Comparison of ENCODE assay signal across 9 cellular contexts in genomic region chr9:86766912-86767311, GRCh38.
DNase-seq lines count a peak whose midpoint lies in the region; ATAC-seq and TF ChIP-seq lines count a peak whose summit lies in the region.
"Had no signal": no experiment of that assay in that cellular context is flagged by ENCODE, and none has a peak within 500 bp of the region (broad histone marks: within the 10 kb centered on the region; RNA-seq: fewer than 3 reads in every experiment).

No MANE protein-coding gene starts in this region.

- H3K9me3 ChIP-seq in MG63 (no peaks in the 10 kb centered on the region), esophagus squamous epithelium (no peaks in the 10 kb centered on the region)
- H3K9me3 ChIP-seq: neutrophil had no signal

- H3K36me3 ChIP-seq in MG63 (no peaks in the 10 kb centered on the region), esophagus squamous epithelium (no peaks in the 10 kb centered on the region)
- H3K36me3 ChIP-seq: neutrophil had no signal

- intact Hi-C loops in esophagus squamous epithelium (cut with DNase I) (no loop called here), left colon (cut with DNase I, micrococcal nuclease) (no loop called here)

- H3K27me3 ChIP-seq in MG63 = no peaks in the 10 kb centered on the region
- H3K27me3 ChIP-seq in esophagus squamous epithelium = no peaks in the 10 kb centered on the region
- H3K27me3 ChIP-seq: neutrophil had no signal

- H3K27ac ChIP-seq in esophagus squamous epithelium = no peak overlapping the region
- H3K27ac ChIP-seq: neutrophil had no signal

- ATAC-seq in left colon = no peak

- TF ChIP-seq POLR2A in esophagus squamous epithelium (IDR thresholded peaks at IDR 0.05) = no peak

- no peak overlapping the region for H3K4me3 ChIP-seq in AG09309 (ENCODE audit: control insufficient read depth, low read depth, low read length)
- H3K4me3 ChIP-seq in MG63 = no peak overlapping the region
- H3K4me3 ChIP-seq in esophagus squamous epithelium = no peak overlapping the region

- 26 to 33% methylated on average over 7 of the region's 7 CpGs for WGBS in esophagus squamous epithelium, 2 donors

- H3K4me1 ChIP-seq in esophagus squamous epithelium = peaks cover 0 to 11% (median 7%) of the 10 kb centered on the region in 3 donors

- DNase-seq in AG09309 (ENCODE audit: low read depth) (peak; percentile 58), MG63 (peak; percentile 79), astrocyte of the hippocampus (ENCODE audit: low read depth, low spot score) (peak; percentile 96), kidney tubule cell (ENCODE audit: low spot score) (peak; percentile 98), esophagus squamous epithelium (lab: John Stamatoyannopoulos, UW) (no peak), left colon (no peak)
- no peak for DNase-seq in stimulated activated CD4-positive, alpha-beta T cell treated with anti-CD3 and anti-CD28 coated beads, Interleukin-4, amount 100 ng/mL, for 4 hours
- DNase-seq in stimulated activated naive CD4-positive, alpha-beta T cell (lab: John Stamatoyannopoulos, UW) = no peak

- TF ChIP-seq CTCF in AG09309 (IDR thresholded peaks at IDR 0.05; ENCODE audit: control insufficient read depth, insufficient read depth, low read depth, low read length, missing control alignments) = no peak
- TF ChIP-seq CTCF in esophagus squamous epithelium (IDR thresholded peaks at IDR 0.05) = no peak

Comparison
In these comparisons a context has a peak if more than half of its experiments do, and no peak if none do; other contexts are left out.
1. DNase-seq: peak in AG09309 (single experiment), MG63 (single experiment), astrocyte of the hippocampus (single experiment) and kidney tubule cell (single experiment); none in stimulated activated CD4-positive, alpha-beta T cell treated with anti-CD3 and anti-CD28 coated beads, Interleukin-4, amount 100 ng/mL, for 4 hours (0 of 2), esophagus squamous epithelium (single experiment), stimulated activated naive CD4-positive, alpha-beta T cell (0 of 6) and left colon (0 of 2).